8 cellular contexts compared by ENCODE assay signal in genomic region chr15:74616020-74616939, GRCh38. TPM values are rescaled to one million over a fixed set of nuclear protein-coding genes. Genes with fewer than 3 reads are reported as not detected.
DNase-seq lines count a peak whose midpoint lies in the region; ATAC-seq, FAIRE-seq and TF ChIP-seq lines count a peak whose summit lies in the region.

No MANE protein-coding gene starts in this region.

- peak; percentile 9 for ATAC-seq in GM21717 (IDR thresholded peaks at IDR 0.05; ENCODE audit: unreplicated experiment)
- ATAC-seq in stimulated activated naive CD8-positive, alpha-beta T cell treated with anti-CD3 and anti-CD28 coated beads, Interleukin-15, amount 100 ng/mL, for 72 hours: peak; percentile 0

- H3K27me3 ChIP-seq in BLaER1 treated with 17β-estradiol and CSF1 and Interleukin-3, amounts not matched to agents 10 nM and 100 nM: no peaks in the 10 kb centered on the region
- peaks cover 14% of the 10 kb centered on the region for H3K27me3 ChIP-seq in fibroblast of lung (ENCODE audit: control insufficient read depth, insufficient read depth, low read length)

- peak; percentile 74 for DNase-seq in NOMO-1 treated with dmso at 0.1 percent for 144 hours (lab: John Stamatoyannopoulos, UW; ENCODE audit: unreplicated experiment)
- DNase-seq in activated T-helper 1 cell treated with anti-CD3 and anti-CD28 coated beads, Interleukin-12 subunit alpha, Interleukin-12 subunit beta, Interleukin-2, Interleukin-4 antibody, amounts not matched to agents 30 ng/mL and 10 ng/mL and 1 ng/mL, durations not matched to agents 14 hours and 24 hours and 36 hours (ENCODE audit: low spot score): peak; percentile 34
- DNase-seq in fibroblast of lung (ENCODE audit: low read depth in 2 of 2): peak; percentile 52 to 55
- DNase-seq in stimulated activated naive CD8-positive, alpha-beta T cell treated with anti-CD3 and anti-CD28 coated beads, Interleukin-15, amount 100 ng/mL, for 72 hours: peak; percentile 38 to 61
- DNase-seq in HTR-8/SVneo (ENCODE audit: insufficient read length, low spot score): no peak

- peak overlapping the region; percentile 86 for H3K27ac Mint-ChIP-seq in activated T-helper 1 cell treated with anti-CD3 and anti-CD28 coated beads, Interleukin-12 subunit alpha, Interleukin-12 subunit beta, Interleukin-2, Interleukin-4 antibody, amounts not matched to agents 30 ng/mL and 10 ng/mL and 1 ng/mL, durations not matched to agents 14 hours and 24 hours and 36 hours
- H3K27ac Mint-ChIP-seq in nephron: peak overlapping the region; percentile 77 to 96 (median 92)
- H3K27ac Mint-ChIP-seq in stimulated activated naive CD8-positive, alpha-beta T cell treated with anti-CD3 and anti-CD28 coated beads, Interleukin-15, amount 100 ng/mL, for 72 hours: peak overlapping the region; percentile 97 to 99

- intact Hi-C loops in activated T-helper 1 cell treated with anti-CD3 and anti-CD28 coated beads, Interleukin-12 subunit alpha, Interleukin-12 subunit beta, Interleukin-2, Interleukin-4 antibody, amounts not matched to agents 30 ng/mL and 10 ng/mL and 1 ng/mL, durations not matched to agents 14 hours and 24 hours and 36 hours (cut with micrococcal nuclease): loop anchor here (5.0 to 10.0 kb wide), 3 partner anchors 166 to 621 kb away; partner anchors contain the start of genes COX5A, CSK, PML and STOML1

- no peak overlapping the region for H2AFZ ChIP-seq in fibroblast of lung (ENCODE audit: low read length)

- FAIRE-seq in HTR-8/SVneo (lab: Jason Lieb, UNC): no peak

- H3K4me3 Mint-ChIP-seq in activated T-helper 1 cell treated with anti-CD3 and anti-CD28 coated beads, Interleukin-12 subunit alpha, Interleukin-12 subunit beta, Interleukin-2, Interleukin-4 antibody, amounts not matched to agents 30 ng/mL and 10 ng/mL and 1 ng/mL, durations not matched to agents 14 hours and 24 hours and 36 hours: peak overlapping the region; percentile 93
- H3K4me3 Mint-ChIP-seq in nephron: peak overlapping the region; percentile 92 to 97 (median 93)
- peak overlapping the region; percentile 96 to 97 for H3K4me3 Mint-ChIP-seq in stimulated activated naive CD8-positive, alpha-beta T cell treated with anti-CD3 and anti-CD28 coated beads, Interleukin-15, amount 100 ng/mL, for 72 hours

- H3K79me2 ChIP-seq in fibroblast of lung (ENCODE audit: control insufficient read depth, insufficient read depth, low read length): peaks cover 55% of the 10 kb centered on the region

- H3K4me1 Mint-ChIP-seq in activated T-helper 1 cell treated with anti-CD3 and anti-CD28 coated beads, Interleukin-12 subunit alpha, Interleukin-12 subunit beta, Interleukin-2, Interleukin-4 antibody, amounts not matched to agents 30 ng/mL and 10 ng/mL and 1 ng/mL, durations not matched to agents 14 hours and 24 hours and 36 hours (ENCODE audit: low read depth): peaks cover 39% of the 10 kb centered on the region
- peaks cover 17% of the 10 kb centered on the region for H3K4me1 Mint-ChIP-seq in nephron
- H3K4me1 Mint-ChIP-seq in stimulated activated naive CD8-positive, alpha-beta T cell treated with anti-CD3 and anti-CD28 coated beads, Interleukin-15, amount 100 ng/mL, for 72 hours: peaks cover 68% of the 10 kb centered on the region

- H4K20me1 ChIP-seq in BLaER1 treated with 17β-estradiol and CSF1 and Interleukin-3, amounts not matched to agents 10 nM and 100 nM: peaks cover 50 to 56% (median 54%) of the 10 kb centered on the region in 11 experiments
- H4K20me1 ChIP-seq in fibroblast of lung (ENCODE audit: control insufficient read depth, extremely low read depth, insufficient read depth, low read length): peaks cover 5% of the 10 kb centered on the region

- peaks cover 5% of the 10 kb centered on the region for H3K27me3 Mint-ChIP-seq in activated T-helper 1 cell treated with anti-CD3 and anti-CD28 coated beads, Interleukin-12 subunit alpha, Interleukin-12 subunit beta, Interleukin-2, Interleukin-4 antibody, amounts not matched to agents 30 ng/mL and 10 ng/mL and 1 ng/mL, durations not matched to agents 14 hours and 24 hours and 36 hours (ENCODE audit: insufficient read depth)
- H3K27me3 Mint-ChIP-seq in nephron (ENCODE audit: low read depth): no peaks in the 10 kb centered on the region
- no peaks in the 10 kb centered on the region for H3K27me3 Mint-ChIP-seq in stimulated activated naive CD8-positive, alpha-beta T cell treated with anti-CD3 and anti-CD28 coated beads, Interleukin-15, amount 100 ng/mL, for 72 hours

- peaks cover 19% of the 10 kb centered on the region for H3K36me3 Mint-ChIP-seq in activated T-helper 1 cell treated with anti-CD3 and anti-CD28 coated beads, Interleukin-12 subunit alpha, Interleukin-12 subunit beta, Interleukin-2, Interleukin-4 antibody, amounts not matched to agents 30 ng/mL and 10 ng/mL and 1 ng/mL, durations not matched to agents 14 hours and 24 hours and 36 hours (ENCODE audit: low read depth)
- peaks cover 19% of the 10 kb centered on the region for H3K36me3 Mint-ChIP-seq in nephron (ENCODE audit: low read depth)

- TF ChIP-seq CTCF in fibroblast of lung (conservative IDR thresholded peaks at IDR 0.05 in 1 of 2, IDR thresholded peaks at IDR 0.05 in 1 of 2; ENCODE audit: low read depth in 1 of 2, low read length in 2 of 2) (no peak), nephron (IDR thresholded peaks at IDR 0.05; ENCODE audit: unreplicated experiment in 3 of 3) (no peak)

- peaks cover 33 to 63% (median 54%) of the 10 kb centered on the region in 10 experiments for H3K4me1 ChIP-seq in BLaER1 treated with 17β-estradiol and CSF1 and Interleukin-3, amounts not matched to agents 10 nM and 100 nM
- H3K4me1 ChIP-seq in fibroblast of lung (ENCODE audit: control insufficient read depth, extremely low read depth, insufficient read depth, low read length): peaks cover 5% of the 10 kb centered on the region

- no peaks in the 10 kb centered on the region for H3K9me3 ChIP-seq in BLaER1 treated with 17β-estradiol and CSF1 and Interleukin-3, amounts not matched to agents 10 nM and 100 nM (replicated peaks in 1 of 11)
- no peaks in the 10 kb centered on the region for H3K9me3 ChIP-seq in fibroblast of lung (ENCODE audit: control insufficient read depth, insufficient read depth, low read depth, low read length)

- peak overlapping the region; percentile 89 to 100 (median 97) for H3K4me2 ChIP-seq in BLaER1 treated with 17β-estradiol and CSF1 and Interleukin-3, amounts not matched to agents 10 nM and 100 nM
- peak overlapping the region; percentile 95 for H3K4me2 ChIP-seq in fibroblast of lung (ENCODE audit: extremely low read depth, insufficient read depth, low read length)

- peak overlapping the region; percentile 95 to 100 (median 98) for H3K27ac ChIP-seq in BLaER1 treated with 17β-estradiol and CSF1 and Interleukin-3, amounts not matched to agents 10 nM and 100 nM
- H3K27ac ChIP-seq in fibroblast of lung (ENCODE audit: insufficient read depth, low read length): peak overlapping the region; percentile 95

- no peaks in the 10 kb centered on the region for H3K9me3 Mint-ChIP-seq in activated T-helper 1 cell treated with anti-CD3 and anti-CD28 coated beads, Interleukin-12 subunit alpha, Interleukin-12 subunit beta, Interleukin-2, Interleukin-4 antibody, amounts not matched to agents 30 ng/mL and 10 ng/mL and 1 ng/mL, durations not matched to agents 14 hours and 24 hours and 36 hours
- no peaks in the 10 kb centered on the region for H3K9me3 Mint-ChIP-seq in nephron
- no peaks in the 10 kb centered on the region for H3K9me3 Mint-ChIP-seq in stimulated activated naive CD8-positive, alpha-beta T cell treated with anti-CD3 and anti-CD28 coated beads, Interleukin-15, amount 100 ng/mL, for 72 hours

- H3K9ac ChIP-seq in BLaER1 treated with 17β-estradiol and CSF1 and Interleukin-3, amounts not matched to agents 10 nM and 100 nM: peak overlapping the region; percentile 98 to 100 (median 99)
- H3K9ac ChIP-seq in fibroblast of lung (ENCODE audit: insufficient read depth, low read length): peak overlapping the region; percentile 97

- peaks cover 34 to 44% (median 39%) of the 10 kb centered on the region in 11 experiments for H3K36me3 ChIP-seq in BLaER1 treated with 17β-estradiol and CSF1 and Interleukin-3, amounts not matched to agents 10 nM and 100 nM
- peaks cover 16% of the 10 kb centered on the region for H3K36me3 ChIP-seq in fibroblast of lung (ENCODE audit: control insufficient read depth, insufficient read depth, low read length)

- peak overlapping the region; percentile 95 to 100 (median 98) for H3K4me3 ChIP-seq in BLaER1 treated with 17β-estradiol and CSF1 and Interleukin-3, amounts not matched to agents 10 nM and 100 nM
- H3K4me3 ChIP-seq in fibroblast of lung (replicated peaks in 1 of 4; ENCODE audit: control extremely low read depth in 1 of 4, insufficient read depth in 1 of 4, low read depth in 3 of 4, low read length in 4 of 4): peak overlapping the region; percentile 86 to 100 (median 96)

RNA-seq across cellular contexts. Expression of gene CLK3, which starts 0.6 kb away (rescaled TPM):
- 103 and 107 TPM in 2 replicates for total RNA-seq in activated T-helper 1 cell treated with anti-CD3 and anti-CD28 coated beads, Interleukin-12 subunit alpha, Interleukin-12 subunit beta, Interleukin-2, Interleukin-4 antibody, amounts not matched to agents 30 ng/mL and 10 ng/mL and 1 ng/mL, durations not matched to agents 14 hours and 24 hours and 36 hours
- 30.8 and 43.1 TPM in 2 replicates for total RNA-seq in fibroblast of lung
- polyA plus RNA-seq in fibroblast of lung: 39.9 and 41.4 TPM in 2 replicates
- 40.8 and 43.5 TPM in 2 replicates for polyA plus RNA-seq in fibroblast of lung (2012)
- polyA minus RNA-seq in fibroblast of lung (ENCODE audit: low replicate concordance): 145 and 250 TPM in 2 replicates
